In genomic region chr9:35650341-35651158, GRCh38 we compare ENCODE assay signal across 10 cellular contexts. TPM values are rescaled to one million over a fixed set of nuclear protein-coding genes. Genes with fewer than 3 reads are reported as not detected.
DNase-seq lines count a peak whose midpoint lies in the region; ATAC-seq and TF ChIP-seq lines count a peak whose summit lies in the region.
"Had no signal": no experiment of that assay in that cellular context is flagged by ENCODE, and none has a peak within 500 bp of the region (broad histone marks: within the 10 kb centered on the region; RNA-seq: fewer than 3 reads in every experiment).

TSS of gene SIT1 (minus strand) at chr9:35650931. CDS start at chr9:35650853, 78 bp downstream.

- WGBS in trophoblast cell (ENCODE audit: extremely low coverage, insufficient coverage, insufficient read length), result no CpG with 5 or more reads among the region's 22 CpGs

- intact Hi-C loops in ascending aorta (cut with DNase I), result loop anchor here (10.0 kb wide), 1 partner anchor 254 kb away; the partner anchor contains the start of genes HRCT1 and SPAAR

- H3K4me3 ChIP-seq in Karpas-422 (ENCODE audit: low read length) (peak within 1 kb of the TSS; percentile 80), ascending aorta (peak within 1 kb of the TSS; percentile 2 to 50), trophoblast cell (ENCODE audit: low read depth, low read length) (no peak within 1 kb of the TSS)

- peaks cover 9% of the 10 kb centered on the region for H3K79me1 ChIP-seq in trophoblast cell (ENCODE audit: low read length)

- H3K36me3 ChIP-seq in Karpas-422 (ENCODE audit: insufficient read depth, low read length), result no peaks in the 10 kb centered on the region
- no peaks in the 10 kb centered on the region for H3K36me3 ChIP-seq in ascending aorta
- no peaks in the 10 kb centered on the region for H3K36me3 ChIP-seq in trophoblast cell (ENCODE audit: control insufficient read depth in 1 of 2, insufficient read depth in 2 of 2, low read length in 2 of 2)

- H3K9ac ChIP-seq in Karpas-422 (ENCODE audit: low read length), result peak within 1 kb of the TSS; percentile 78
- H3K9ac ChIP-seq in trophoblast cell (ENCODE audit: low read length), result no peak within 1 kb of the TSS

- no peak within 1 kb of the TSS for H4K91ac ChIP-seq in trophoblast cell (ENCODE audit: low read depth, low read length)

- no peak within 1 kb of the TSS for H2BK120ac ChIP-seq in trophoblast cell (ENCODE audit: insufficient read depth, low read length, poor library complexity)

- peaks cover 56% of the 10 kb centered on the region for H3K4me1 ChIP-seq in Karpas-422 (ENCODE audit: low read length)
- H3K4me1 ChIP-seq in ascending aorta, result peaks cover 15 to 37% of the 10 kb centered on the region in 2 donors
- H3K4me1 ChIP-seq in trophoblast cell (ENCODE audit: control insufficient read depth in 1 of 2, insufficient read depth in 2 of 2, low read length in 2 of 2), result peaks cover 8 to 21% of the 10 kb centered on the region in 2 experiments

- H4K8ac ChIP-seq in trophoblast cell (ENCODE audit: low read depth, low read length), result peak within 1 kb of the TSS; percentile 59

- no peak within 1 kb of the TSS for H4K12ac ChIP-seq in trophoblast cell (ENCODE audit: low read depth, low read length)

- peak within 1 kb of the TSS; percentile 34 for H3K14ac ChIP-seq in trophoblast cell (ENCODE audit: low read length)

- H3K9me2 ChIP-seq in Karpas-422 (replicated peaks; ENCODE audit: insufficient read depth, low read length), result no peaks in the 10 kb centered on the region

- no peak within 1 kb of the TSS for H2AK5ac ChIP-seq in trophoblast cell (ENCODE audit: low read length)

- ATAC-seq in activated CD4-positive, CD25-positive, alpha-beta regulatory T cell treated with anti-CD3 and anti-CD28 coated beads, Interleukin-2, amount 50 U/mL, for 24 hours, result no peak
- no peak for ATAC-seq in GM21528 (IDR thresholded peaks at IDR 0.05; ENCODE audit: low FRiP score, unreplicated experiment)

- H3K79me2 ChIP-seq in Karpas-422 (ENCODE audit: low read length) (peaks cover 9% of the 10 kb centered on the region; the same call in 1 of the 2 replicates), trophoblast cell (ENCODE audit: control insufficient read depth, insufficient read depth, low read length, poor library complexity) (peaks cover 2% of the 10 kb centered on the region)

- H3K27ac ChIP-seq in Karpas-422 (ENCODE audit: low read length), result peak within 1 kb of the TSS; percentile 79
- H3K27ac ChIP-seq in ascending aorta, result peak within 1 kb of the TSS; percentile 94 to 95
- no peak within 1 kb of the TSS for H3K27ac ChIP-seq in trophoblast cell (ENCODE audit: low read depth, low read length)

- no peak within 1 kb of the TSS for H3K18ac ChIP-seq in trophoblast cell (ENCODE audit: low read length)

- DNase-seq in GM10248 (ENCODE audit: extremely low spot score) (peak; percentile 69), Karpas-422 (peak; percentile 68), ascending aorta (ENCODE audit: low spot score in 2 of 2) (no peak), trophoblast cell (no peak), D341Med (ENCODE audit: low spot score) (no peak), NCI-H2196 treated with DMSO at 0.1 percent for 48 hours (lab: John Stamatoyannopoulos, UW; ENCODE audit: unreplicated experiment) (no peak)

- no peak within 1 kb of the TSS for H2BK12ac ChIP-seq in trophoblast cell (ENCODE audit: low read length)

- TF ChIP-seq CTCF in GM10248 (IDR thresholded peaks at IDR 0.05; ENCODE audit: control extremely low read depth, extremely low read depth, low read depth, missing control alignments), result no peak
- TF ChIP-seq CTCF in ascending aorta (IDR thresholded peaks at IDR 0.05), result no peak

- no peak within 1 kb of the TSS for H3K23ac ChIP-seq in trophoblast cell (ENCODE audit: low read length)

- H3K4me2 ChIP-seq in Karpas-422 (ENCODE audit: low read depth, low read length, poor library complexity, severe bottlenecking), result peak within 1 kb of the TSS; percentile 98
- no peak within 1 kb of the TSS for H3K4me2 ChIP-seq in trophoblast cell (ENCODE audit: low read length)

- H2AFZ ChIP-seq in Karpas-422 (ENCODE audit: low read length) (peak within 1 kb of the TSS; percentile 93), trophoblast cell (ENCODE audit: insufficient read depth, low read length, poor library complexity) (no peak within 1 kb of the TSS)

- POLR2A ChIA-PET in GM10248 (lab: Yijun Ruan, JAX), result interaction anchor here (1.2 to 1.5 kb wide), 2 partner anchors 39 to 82 kb away, joined by 3 to 4 read pairs; partner anchors contain the start of genes CREB3 and TLN1

- CTCF ChIA-PET in GM10248 (lab: Yijun Ruan, JAX), result interaction anchor here (1.5 to 7.2 kb wide), 3 partner anchors 35 to 79 kb away, joined by 4 to 97 read pairs (median 13); partner anchors contain the start of gene CD72

- H2BK5ac ChIP-seq in trophoblast cell (ENCODE audit: low read depth, low read length, poor library complexity), result no peak within 1 kb of the TSS

- H3K27me3 ChIP-seq in Karpas-422 (ENCODE audit: low read length) (no peaks in the 10 kb centered on the region), ascending aorta (no peaks in the 10 kb centered on the region), trophoblast cell (ENCODE audit: insufficient read depth, low read length) (no peaks in the 10 kb centered on the region)

- no peak within 1 kb of the TSS for H3K4ac ChIP-seq in trophoblast cell (ENCODE audit: low read depth, low read length)

- H4K20me1 ChIP-seq in Karpas-422 (ENCODE audit: insufficient read depth, low read depth, low read length), result no peaks in the 10 kb centered on the region

- H3K9me3 ChIP-seq in Karpas-422 (ENCODE audit: low read length), result no peaks in the 10 kb centered on the region
- no peaks in the 10 kb centered on the region for H3K9me3 ChIP-seq in ascending aorta
- no peaks in the 10 kb centered on the region for H3K9me3 ChIP-seq in trophoblast cell (ENCODE audit: insufficient read depth, low read depth, low read length)

RNA-seq across cellular contexts. Expression of gene SIT1, which starts in this region (rescaled TPM):
- 97.6 and 117 TPM in 2 replicates for total RNA-seq in Karpas-422 (2014; rRNA removed; shearing (Covaris generic); ENCODE audit: low replicate concordance)
- not detected for total RNA-seq in ascending aorta
- polyA plus RNA-seq in trophoblast cell (2013), result 0.06 TPM in 1 of 2 replicates, not detected in the other
- total RNA-seq: cerebellum, SK-MEL-5 had no signal

Comparison
In these comparisons a context has a peak if more than half of its experiments do, and no peak if none do; other contexts are left out.
1. RNA of gene SIT1 (total RNA-seq): 97.6 to 117 TPM in Karpas-422; not detected in ascending aorta (single experiment); every median in the first group is over 10 times any median in the second.
2. DNase-seq: peak in GM10248 (single experiment) and Karpas-422 (single experiment); none in ascending aorta (0 of 2), trophoblast cell (0 of 2), D341Med (single experiment) and NCI-H2196 treated with DMSO at 0.1 percent for 48 hours (single experiment).